18 cellular contexts compared by ENCODE assay signal in genomic region chr5:126248611-126249010, GRCh38.
DNase-seq lines count a peak whose midpoint lies in the region; FAIRE-seq and TF ChIP-seq lines count a peak whose summit lies in the region.
"Had no signal": no experiment of that assay in that cellular context is flagged by ENCODE, and none has a peak within 500 bp of the region (broad histone marks: within the 10 kb centered on the region; RNA-seq: fewer than 3 reads in every experiment).

No MANE protein-coding gene starts in this region.

- no peak for TF ChIP-seq CTCF in kidney epithelial cell (IDR thresholded peaks at IDR 0.05; ENCODE audit: insufficient read depth, low read length, poor library complexity, severe bottlenecking)
- TF ChIP-seq CTCF in type B pancreatic cell (conservative IDR thresholded peaks at IDR 0.05) = no peak

- no peaks in the 10 kb centered on the region for H3K27me3 Mint-ChIP-seq in type B pancreatic cell
- H3K27me3 Mint-ChIP-seq: CD4-positive, alpha-beta T cell had no signal

- no peaks in the 10 kb centered on the region for H3K36me3 Mint-ChIP-seq in type B pancreatic cell

- DNase-seq in RCC 7860 (ENCODE audit: low spot score) (peak; percentile 83), kidney epithelial cell (ENCODE audit: low read depth) (peak; percentile 66), renal cortical epithelial cell (ENCODE audit: low read depth) (peak; percentile 98), type B pancreatic cell (ENCODE audit: extremely low spot score, unreplicated experiment) (no peak), T1000 (lab: John Stamatoyannopoulos, UW) (no peak), SIG-M5 (lab: John Stamatoyannopoulos, UW) (no peak)
- DNase-seq: AML-193; Caco-2; CD4-positive, alpha-beta T cell; DMS153; DMS79; GDM1; GOT3; H7; HFFc6 had no signal

- H3K9me3 Mint-ChIP-seq in type B pancreatic cell = no peaks in the 10 kb centered on the region
- H3K9me3 Mint-ChIP-seq: HFFc6 had no signal

- FAIRE-seq in RCC 7860 (lab: Jason Lieb, UNC) = peak; percentile 99
- FAIRE-seq: A204.1, GM12892, GM18507 had no signal

- H3K4me3 ChIP-seq in kidney epithelial cell (ENCODE audit: low read depth, low read length) = no peak overlapping the region

- H3K27me3 ChIP-seq in kidney epithelial cell (ENCODE audit: control insufficient read depth, insufficient read depth, low read length) = no peaks in the 10 kb centered on the region

- no peak overlapping the region for H3K27ac Mint-ChIP-seq in type B pancreatic cell
- H3K27ac Mint-ChIP-seq: CD4-positive, alpha-beta T cell; HFFc6 had no signal

- H3K4me3 Mint-ChIP-seq in type B pancreatic cell = no peak overlapping the region
- H3K4me3 Mint-ChIP-seq: CD4-positive, alpha-beta T cell; HFFc6 had no signal

- no peaks in the 10 kb centered on the region for H3K36me3 ChIP-seq in kidney epithelial cell (ENCODE audit: control insufficient read depth, insufficient read depth, low read length)

- peaks cover 6% of the 10 kb centered on the region for H3K4me1 Mint-ChIP-seq in type B pancreatic cell (ENCODE audit: unreplicated experiment)

Comparison
In these comparisons a context has a peak if more than half of its experiments do, and no peak if none do; other contexts are left out.
1. DNase-seq: peak in RCC 7860 (single experiment), kidney epithelial cell (single experiment) and renal cortical epithelial cell (single experiment); none in type B pancreatic cell (single experiment), T1000 (single experiment) and SIG-M5 (single experiment).